ENCODE assay signal across 14 cellular contexts in the genomic region with DNA sequence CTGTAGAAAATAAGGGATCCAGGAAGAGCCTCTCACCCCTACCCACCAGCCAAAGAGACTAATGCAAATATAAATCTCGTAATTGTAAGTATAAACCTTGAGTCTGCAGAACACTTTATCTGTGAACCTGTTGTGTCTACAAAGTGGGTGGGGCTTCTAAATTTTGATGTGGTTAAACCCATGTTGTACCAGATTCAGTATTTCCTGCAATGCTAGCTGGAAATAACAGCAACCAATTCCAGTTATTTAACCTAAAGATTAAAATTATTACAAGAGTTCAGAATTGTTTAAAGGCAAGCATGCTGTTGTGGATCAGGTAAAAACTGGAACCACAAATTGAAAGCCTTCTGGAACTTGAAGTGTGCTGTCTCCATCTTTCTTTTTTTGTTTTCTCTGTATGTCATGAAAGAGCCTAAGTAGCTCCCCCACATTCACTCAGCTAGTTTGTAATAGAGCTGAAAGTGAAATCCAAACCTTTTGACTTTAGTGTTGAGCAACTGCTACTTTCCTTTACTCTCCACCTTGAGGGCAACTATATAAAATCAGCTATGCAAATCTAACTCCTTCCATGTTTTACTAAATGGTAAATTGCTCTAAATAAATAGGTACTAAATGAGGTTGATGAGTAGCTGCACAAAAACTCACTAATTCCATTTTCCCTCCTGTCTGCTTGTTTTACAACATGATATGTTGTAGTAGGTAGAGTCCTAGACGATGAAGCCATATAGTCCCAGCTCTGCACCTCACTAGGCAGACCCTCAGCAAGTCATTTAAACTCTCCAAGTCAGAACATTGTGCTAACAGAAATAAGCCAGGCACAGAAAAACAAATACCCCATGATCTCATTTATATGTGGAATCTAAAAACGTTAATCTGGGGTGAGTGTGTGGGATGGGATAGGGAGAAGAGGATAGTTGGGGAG. TPM values are rescaled to one million over a fixed set of nuclear protein-coding genes. Genes with fewer than 3 reads are reported as not detected.
A peak's percentile ranks its signal among the peaks of the same experiment; 100 is the strongest.
DNase-seq lines count a peak whose midpoint lies in the region; ATAC-seq lines count a peak whose summit lies in the region.
"Had no signal": no experiment of that assay in that cellular context is flagged by ENCODE, and none has a peak within 500 bp of the region (broad histone marks: within the 10 kb centered on the region; RNA-seq: fewer than 3 reads in every experiment).

No MANE protein-coding gene starts in this region.

- no peaks in the 10 kb centered on the region for H3K9me3 ChIP-seq in CD4-positive, CD25-positive, alpha-beta regulatory T cell (ENCODE audit: control insufficient read depth in 2 of 2, low read length in 2 of 2)
- H3K9me3 ChIP-seq in KOPT-K1 (ENCODE audit: insufficient read depth, low read length, poor library complexity, severe bottlenecking): no peaks in the 10 kb centered on the region

- peak in 2 of 3 donors; percentile 48 to 66 for DNase-seq in CD4-positive, CD25-positive, alpha-beta regulatory T cell
- DNase-seq in central memory CD8-positive, alpha-beta T cell (ENCODE audit: low spot score in 2 of 2): no peak
- DNase-seq in AG08396 (ENCODE audit: low spot score) (no peak), NOMO-1 (lab: John Stamatoyannopoulos, UW; ENCODE audit: unreplicated experiment in 2 of 2) (no peak)
- DNase-seq: foreskin melanocyte; NCI-H226; stimulated activated CD4-positive, alpha-beta T cell treated with anti-CD3 and anti-CD28 coated beads, Interleukin-2, amount 100 ng/mL, for 24 hours had no signal

- peaks cover 11 to 56% (median 30%) of the 10 kb centered on the region in 4 donors for H3K4me1 Mint-ChIP-seq in CD4-positive, CD25-positive, alpha-beta regulatory T cell
- H3K4me1 Mint-ChIP-seq in central memory CD8-positive, alpha-beta T cell: peaks cover 54% of the 10 kb centered on the region
- H3K4me1 Mint-ChIP-seq: stimulated activated memory B cell treated with anti-CD40 and anti-IgM and Interleukin-4, amounts not matched to agents 10 μg/mL and 1 μg/mL and 100 μg/mL, for 72 hours had no signal

- no peaks in the 10 kb centered on the region for H3K27me3 ChIP-seq in CD4-positive, CD25-positive, alpha-beta regulatory T cell (ENCODE audit: control insufficient read depth, insufficient read depth, low read length)

- H3K36me3 ChIP-seq in CD4-positive, CD25-positive, alpha-beta regulatory T cell (ENCODE audit: control insufficient read depth, insufficient read depth, low read length): no peaks in the 10 kb centered on the region
- no peaks in the 10 kb centered on the region for H3K36me3 ChIP-seq in KOPT-K1 (ENCODE audit: insufficient read depth, low read length)

- H3K27ac ChIP-seq in CD4-positive, CD25-positive, alpha-beta regulatory T cell (ENCODE audit: insufficient read depth, low read length, poor library complexity, severe bottlenecking): no peak overlapping the region
- peak overlapping the region; percentile 77 for H3K27ac ChIP-seq in KOPT-K1 (ENCODE audit: low read depth, low read length, poor library complexity, severe bottlenecking)

- H3K27ac Mint-ChIP-seq in CD4-positive, CD25-positive, alpha-beta regulatory T cell: peak overlapping the region; percentile 2 to 66 (median 43)
- H3K27ac Mint-ChIP-seq in central memory CD8-positive, alpha-beta T cell (ENCODE audit: low read depth): peak overlapping the region; percentile 85
- H3K27ac Mint-ChIP-seq: stimulated activated memory B cell treated with anti-CD40 and anti-IgM and Interleukin-4, amounts not matched to agents 10 μg/mL and 1 μg/mL and 100 μg/mL, for 72 hours had no signal

- peak overlapping the region; percentile 54 for H3K4me3 ChIP-seq in CD4-positive, CD25-positive, alpha-beta regulatory T cell (ENCODE audit: low read depth, low read length)

- H3K4me3 Mint-ChIP-seq in CD4-positive, CD25-positive, alpha-beta regulatory T cell: peak overlapping the region in 3 of 4 donors; percentile 14 to 76 (median 63)
- H3K4me3 Mint-ChIP-seq in central memory CD8-positive, alpha-beta T cell: peak overlapping the region; percentile 88
- H3K4me3 Mint-ChIP-seq: stimulated activated memory B cell treated with anti-CD40 and anti-IgM and Interleukin-4, amounts not matched to agents 10 μg/mL and 1 μg/mL and 100 μg/mL, for 72 hours had no signal

- peaks cover 17% of the 10 kb centered on the region for H3K4me1 ChIP-seq in CD4-positive, CD25-positive, alpha-beta regulatory T cell (ENCODE audit: control insufficient read depth, insufficient read depth, low read length, poor library complexity, severe bottlenecking)

- H3K27me3 Mint-ChIP-seq in CD4-positive, CD25-positive, alpha-beta regulatory T cell: no peaks in the 10 kb centered on the region
- H3K27me3 Mint-ChIP-seq in central memory CD8-positive, alpha-beta T cell: no peaks in the 10 kb centered on the region
- H3K27me3 Mint-ChIP-seq: stimulated activated memory B cell treated with anti-CD40 and anti-IgM and Interleukin-4, amounts not matched to agents 10 μg/mL and 1 μg/mL and 100 μg/mL, for 72 hours had no signal

- ATAC-seq in CD4-positive, CD25-positive, alpha-beta regulatory T cell (ENCODE audit: low read depth in 2 of 2): peak; percentile 75 to 82
- ATAC-seq in GM18520 (IDR thresholded peaks at IDR 0.05; ENCODE audit: unreplicated experiment) (peak; percentile 64), HG03097 (IDR thresholded peaks at IDR 0.05; ENCODE audit: low FRiP score, unreplicated experiment) (no peak), HG02840 (IDR thresholded peaks at IDR 0.05; ENCODE audit: low FRiP score, unreplicated experiment) (no peak)
- ATAC-seq in central memory CD8-positive, alpha-beta T cell (replicated peaks; ENCODE audit: extremely low read depth, poor library complexity, severe bottlenecking): peak; percentile 74
- ATAC-seq: stimulated activated memory B cell treated with anti-CD40 and anti-IgM and Interleukin-4, amounts not matched to agents 10 μg/mL and 1 μg/mL and 100 μg/mL, for 72 hours had no signal

- peaks cover 0 to 3% (median 0%) of the 10 kb centered on the region in 7 donors for H3K9me3 Mint-ChIP-seq in CD4-positive, CD25-positive, alpha-beta regulatory T cell
- no peaks in the 10 kb centered on the region for H3K9me3 Mint-ChIP-seq in central memory CD8-positive, alpha-beta T cell
- H3K9me3 Mint-ChIP-seq: stimulated activated memory B cell treated with anti-CD40 and anti-IgM and Interleukin-4, amounts not matched to agents 10 μg/mL and 1 μg/mL and 100 μg/mL, for 72 hours had no signal

- H3K36me3 Mint-ChIP-seq in CD4-positive, CD25-positive, alpha-beta regulatory T cell: no peaks in the 10 kb centered on the region
- peaks cover 18% of the 10 kb centered on the region for H3K36me3 Mint-ChIP-seq in central memory CD8-positive, alpha-beta T cell (ENCODE audit: insufficient read depth)
- H3K36me3 Mint-ChIP-seq: stimulated activated memory B cell treated with anti-CD40 and anti-IgM and Interleukin-4, amounts not matched to agents 10 μg/mL and 1 μg/mL and 100 μg/mL, for 72 hours had no signal

RNA-seq across cellular contexts. Expression of a gene that starts 17.9 kb away (rescaled TPM):
- total RNA-seq in CD4-positive, CD25-positive, alpha-beta regulatory T cell: 22.8 TPM
- polyA plus RNA-seq in CD4-positive, CD25-positive, alpha-beta regulatory T cell: 10 to 100 TPM in 2 of 4 donors, 1 to 10 TPM in 2; 6.5 to 14.4 (median 10.5) TPM
- total RNA-seq: pulmonary artery endothelial cell had no signal
- polyA plus RNA-seq: BJ had no signal

Comparison
In these comparisons a context has a peak if more than half of its experiments do, and no peak if none do; other contexts are left out.
1. ATAC-seq: peak in CD4-positive, CD25-positive, alpha-beta regulatory T cell (2 of 2), GM18520 (single experiment) and central memory CD8-positive, alpha-beta T cell (single experiment); none in HG03097 (single experiment) and HG02840 (single experiment).
2. DNase-seq: peak in CD4-positive, CD25-positive, alpha-beta regulatory T cell (2 of 3); none in central memory CD8-positive, alpha-beta T cell (0 of 2), AG08396 (single experiment) and NOMO-1 (0 of 2).